Comparison of ENCODE assay signal across 2 cellular contexts in genomic region chr3:40652072-40652471, GRCh38.
TF ChIP-seq lines count a peak whose summit lies in the region.

No MANE protein-coding gene starts in this region.

TF ChIP-seq in GM23338, 12 proteins besides CTCF, POLR2A, EP300 and RAD21:
- no peak for TF ChIP-seq ZNF462 (CRISPR knock-in tag; IDR thresholded peaks at IDR 0.05)
- TF ChIP-seq ZNF331 (CRISPR knock-in tag; IDR thresholded peaks at IDR 0.05; ENCODE audit: low read depth): no peak
TF ChIP-seq in GM23338: peak in this region for 0.

TF ChIP-seq in WTC11, 78 proteins besides CTCF, POLR2A, EP300 and RAD21 (continued from another document):
- no peak for TF ChIP-seq AR (CRISPR knock-in tag; IDR thresholded peaks at IDR 0.05)
- TF ChIP-seq, protein P1, sequence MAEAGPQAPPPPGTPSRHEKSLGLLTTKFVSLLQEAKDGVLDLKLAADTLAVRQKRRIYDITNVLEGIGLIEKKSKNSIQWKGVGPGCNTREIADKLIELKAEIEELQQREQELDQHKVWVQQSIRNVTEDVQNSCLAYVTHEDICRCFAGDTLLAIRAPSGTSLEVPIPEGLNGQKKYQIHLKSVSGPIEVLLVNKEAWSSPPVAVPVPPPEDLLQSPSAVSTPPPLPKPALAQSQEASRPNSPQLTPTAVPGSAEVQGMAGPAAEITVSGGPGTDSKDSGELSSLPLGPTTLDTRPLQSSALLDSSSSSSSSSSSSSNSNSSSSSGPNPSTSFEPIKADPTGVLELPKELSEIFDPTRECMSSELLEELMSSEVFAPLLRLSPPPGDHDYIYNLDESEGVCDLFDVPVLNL (CRISPR knock-in tag; IDR thresholded peaks at IDR 0.05; ENCODE audit: borderline replicate concordance, low read depth): no peak
- TF ChIP-seq ZSCAN18 (CRISPR knock-in tag; IDR thresholded peaks at IDR 0.05): no peak
- TF ChIP-seq, protein P2, sequence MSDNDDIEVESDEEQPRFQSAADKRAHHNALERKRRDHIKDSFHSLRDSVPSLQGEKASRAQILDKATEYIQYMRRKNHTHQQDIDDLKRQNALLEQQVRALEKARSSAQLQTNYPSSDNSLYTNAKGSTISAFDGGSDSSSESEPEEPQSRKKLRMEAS (CRISPR knock-in tag; IDR thresholded peaks at IDR 0.05): no peak
- TF ChIP-seq ESRRA (CRISPR knock-in tag; IDR thresholded peaks at IDR 0.05; ENCODE audit: borderline replicate concordance): no peak
